Comparison of ENCODE assay signal across 2 cellular contexts in genomic region chr17:4381690-4382671, GRCh38.
TF ChIP-seq lines count a peak whose summit lies in the region.

No MANE protein-coding gene starts in this region.

TF ChIP-seq in HEK293, 187 proteins besides CTCF, POLR2A, EP300 and RAD21:
- peak; percentile 85 for TF ChIP-seq ZNF121 (tag by site-specific recombination; IDR thresholded peaks at IDR 0.05)
- TF ChIP-seq ZNF266 (tag by site-specific recombination; IDR thresholded peaks at IDR 0.05; ENCODE audit: low read depth), result no peak
- 0 out of 2 replicates have a peak, but pooled peaks have one; percentile 10 for TF ChIP-seq ZNF600 (tag by site-specific recombination; IDR thresholded peaks at IDR 0.05)
- no peak for TF ChIP-seq ZNF423 (tag by site-specific recombination; IDR thresholded peaks at IDR 0.05)
- 0 out of 2 replicates have a peak, but pooled peaks have one; percentile 26 for TF ChIP-seq ZNF362 (tag by site-specific recombination; IDR thresholded peaks at IDR 0.05)

TF ChIP-seq in GM12878, 131 proteins besides CTCF, POLR2A, EP300 and RAD21:
- TF ChIP-seq, protein P1, sequence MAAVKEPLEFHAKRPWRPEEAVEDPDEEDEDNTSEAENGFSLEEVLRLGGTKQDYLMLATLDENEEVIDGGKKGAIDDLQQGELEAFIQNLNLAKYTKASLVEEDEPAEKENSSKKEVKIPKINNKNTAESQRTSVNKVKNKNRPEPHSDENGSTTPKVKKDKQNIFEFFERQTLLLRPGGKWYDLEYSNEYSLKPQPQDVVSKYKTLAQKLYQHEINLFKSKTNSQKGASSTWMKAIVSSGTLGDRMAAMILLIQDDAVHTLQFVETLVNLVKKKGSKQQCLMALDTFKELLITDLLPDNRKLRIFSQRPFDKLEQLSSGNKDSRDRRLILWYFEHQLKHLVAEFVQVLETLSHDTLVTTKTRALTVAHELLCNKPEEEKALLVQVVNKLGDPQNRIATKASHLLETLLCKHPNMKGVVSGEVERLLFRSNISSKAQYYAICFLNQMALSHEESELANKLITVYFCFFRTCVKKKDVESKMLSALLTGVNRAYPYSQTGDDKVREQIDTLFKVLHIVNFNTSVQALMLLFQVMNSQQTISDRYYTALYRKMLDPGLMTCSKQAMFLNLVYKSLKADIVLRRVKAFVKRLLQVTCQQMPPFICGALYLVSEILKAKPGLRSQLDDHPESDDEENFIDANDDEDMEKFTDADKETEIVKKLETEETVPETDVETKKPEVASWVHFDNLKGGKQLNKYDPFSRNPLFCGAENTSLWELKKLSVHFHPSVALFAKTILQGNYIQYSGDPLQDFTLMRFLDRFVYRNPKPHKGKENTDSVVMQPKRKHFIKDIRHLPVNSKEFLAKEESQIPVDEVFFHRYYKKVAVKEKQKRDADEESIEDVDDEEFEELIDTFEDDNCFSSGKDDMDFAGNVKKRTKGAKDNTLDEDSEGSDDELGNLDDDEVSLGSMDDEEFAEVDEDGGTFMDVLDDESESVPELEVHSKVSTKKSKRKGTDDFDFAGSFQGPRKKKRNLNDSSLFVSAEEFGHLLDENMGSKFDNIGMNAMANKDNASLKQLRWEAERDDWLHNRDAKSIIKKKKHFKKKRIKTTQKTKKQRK (IDR thresholded peaks at IDR 0.05; ENCODE audit: low read depth, low read length), result no peak
- TF ChIP-seq KDM1A (IDR thresholded peaks at IDR 0.05; ENCODE audit: borderline replicate concordance) (no peak), CBFB (IDR thresholded peaks at IDR 0.05; ENCODE audit: low read depth) (no peak), ZBTB11 (CRISPR knock-in tag; IDR thresholded peaks at IDR 0.05) (no peak), TBL1XR1 (IDR thresholded peaks at IDR 0.05; ENCODE audit: low read depth, low read length) (no peak), ZZZ3 (IDR thresholded peaks at IDR 0.05; ENCODE audit: control insufficient read depth, insufficient read length, low read depth) (no peak), BACH1 (IDR thresholded peaks at IDR 0.05; ENCODE audit: borderline replicate concordance) (no peak), NFIC (IDR thresholded peaks at IDR 0.05; ENCODE audit: low read depth, low read length) (no peak), NR2F1 (conservative IDR thresholded peaks at IDR 0.05) (no peak), SMARCA5 (IDR thresholded peaks at IDR 0.05) (no peak), ESRRA (IDR thresholded peaks at IDR 0.05; ENCODE audit: low read length) (no peak), PKNOX1 (IDR thresholded peaks at IDR 0.05) (no peak), KAT2A (conservative IDR thresholded peaks at IDR 0.05; ENCODE audit: control insufficient read depth, low read depth, low read length) (no peak), SMAD5 (IDR thresholded peaks at IDR 0.05; ENCODE audit: low read depth) (no peak), SUZ12 (IDR thresholded peaks at IDR 0.05; ENCODE audit: unreplicated experiment) (no peak)
- TF ChIP-seq, protein P2, sequence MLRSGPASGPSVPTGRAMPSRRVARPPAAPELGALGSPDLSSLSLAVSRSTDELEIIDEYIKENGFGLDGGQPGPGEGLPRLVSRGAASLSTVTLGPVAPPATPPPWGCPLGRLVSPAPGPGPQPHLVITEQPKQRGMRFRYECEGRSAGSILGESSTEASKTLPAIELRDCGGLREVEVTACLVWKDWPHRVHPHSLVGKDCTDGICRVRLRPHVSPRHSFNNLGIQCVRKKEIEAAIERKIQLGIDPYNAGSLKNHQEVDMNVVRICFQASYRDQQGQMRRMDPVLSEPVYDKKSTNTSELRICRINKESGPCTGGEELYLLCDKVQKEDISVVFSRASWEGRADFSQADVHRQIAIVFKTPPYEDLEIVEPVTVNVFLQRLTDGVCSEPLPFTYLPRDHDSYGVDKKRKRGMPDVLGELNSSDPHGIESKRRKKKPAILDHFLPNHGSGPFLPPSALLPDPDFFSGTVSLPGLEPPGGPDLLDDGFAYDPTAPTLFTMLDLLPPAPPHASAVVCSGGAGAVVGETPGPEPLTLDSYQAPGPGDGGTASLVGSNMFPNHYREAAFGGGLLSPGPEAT (IDR thresholded peaks at IDR 0.05; ENCODE audit: low read depth), result no peak
